Comparison of ENCODE assay signal across 8 cellular contexts in genomic region chr5:9207820-9208418, GRCh38.
A peak's percentile ranks its signal among the peaks of the same experiment; 100 is the strongest.
DNase-seq lines count a peak whose midpoint lies in the region; ATAC-seq and TF ChIP-seq lines count a peak whose summit lies in the region.

No MANE protein-coding gene starts in this region.

- TF ChIP-seq CTCF in cardiac fibroblast (IDR thresholded peaks at IDR 0.05; ENCODE audit: low read depth, low read length), result peak; percentile 37
- TF ChIP-seq CTCF in lung (IDR thresholded peaks at IDR 0.05; ENCODE audit: control extremely low read depth, extremely low read depth), result peak; percentile 20

- H3K27ac ChIP-seq in lung (ENCODE audit: low read depth in 1 of 2, low read length in 1 of 2), result no peak overlapping the region

- DNase-seq in A172 (ENCODE audit: low spot score) (peak; percentile 59), NCI-H526 treated with DMSO at 0.1 percent for 48 hours (lab: John Stamatoyannopoulos, UW) (peak; percentile 67), cardiac fibroblast (ENCODE audit: low read depth in 2 of 2) (peak; percentile 74 to 81), lung (ENCODE audit: low spot score) (no peak)
- no peak for DNase-seq in activated effector memory CD4-positive, alpha-beta T cell treated with anti-CD3 and anti-CD28 coated beads, Interleukin-2, amount 50 U/mL, for 16 hours
- no peak for DNase-seq in stimulated activated CD4-positive, alpha-beta T cell treated with anti-CD3 and anti-CD28 coated beads, Interleukin-2, amount 100 ng/mL, for 24 hours

- no peaks in the 10 kb centered on the region for H3K36me3 ChIP-seq in lung (ENCODE audit: control insufficient read depth in 2 of 2, insufficient read depth in 2 of 2, low read length in 2 of 2)

- no peak overlapping the region for H3K4me3 ChIP-seq in cardiac fibroblast (replicated peaks in 1 of 2; ENCODE audit: low read depth in 2 of 2, low read length in 2 of 2)
- no peak overlapping the region for H3K4me3 ChIP-seq in lung

- no peaks in the 10 kb centered on the region for H3K4me1 ChIP-seq in lung (ENCODE audit: control insufficient read depth in 2 of 2, insufficient read depth in 2 of 2, low read length in 2 of 2)

- WGBS in lung, 2 donors, result 38 to 48% methylated on average over 5 of the region's 5 CpGs

- ATAC-seq in GM18867 (IDR thresholded peaks at IDR 0.05; ENCODE audit: unreplicated experiment) (peak; percentile 92), HG03432 (IDR thresholded peaks at IDR 0.05; ENCODE audit: unreplicated experiment) (peak; percentile 83), lung (ENCODE audit: insufficient read depth, low FRiP score) (no peak)

- no peaks in the 10 kb centered on the region for H3K27me3 ChIP-seq in lung (ENCODE audit: control insufficient read depth, insufficient read depth)

- no peaks in the 10 kb centered on the region for H3K9me3 ChIP-seq in lung (ENCODE audit: control insufficient read depth in 2 of 2, insufficient read depth in 1 of 2, low read length in 1 of 2)

Comparison
In these comparisons a context has a peak if more than half of its experiments do, and no peak if none do; other contexts are left out.
1. DNase-seq: peak in A172 (single experiment), NCI-H526 treated with DMSO at 0.1 percent for 48 hours (single experiment) and cardiac fibroblast (2 of 2); none in lung (single experiment), activated effector memory CD4-positive, alpha-beta T cell treated with anti-CD3 and anti-CD28 coated beads, Interleukin-2, amount 50 U/mL, for 16 hours (single experiment) and stimulated activated CD4-positive, alpha-beta T cell treated with anti-CD3 and anti-CD28 coated beads, Interleukin-2, amount 100 ng/mL, for 24 hours (0 of 2).